Comparison of ENCODE assay signal across 17 cellular contexts in the genomic region with DNA sequence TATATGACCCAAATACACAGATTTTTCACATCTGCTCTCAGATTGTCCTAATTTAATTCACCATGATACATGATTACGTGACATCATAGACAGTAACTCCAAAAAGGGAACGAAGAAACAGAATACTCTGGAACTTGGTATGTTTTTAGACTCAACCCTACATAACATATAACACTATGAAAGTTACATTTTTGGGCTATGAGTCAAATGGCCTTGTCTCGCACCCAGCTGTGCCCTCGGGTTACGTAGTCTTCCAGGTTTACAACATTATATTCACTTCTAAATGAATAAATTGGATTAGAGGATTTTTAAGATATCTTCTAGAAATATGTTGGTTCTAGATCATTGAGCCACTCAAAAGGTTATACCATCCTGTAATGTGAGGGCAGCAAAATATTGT.
"Had no signal": no experiment of that assay in that cellular context is flagged by ENCODE, and none has a peak within 500 bp of the region (broad histone marks: within the 10 kb centered on the region; RNA-seq: fewer than 3 reads in every experiment).

No MANE protein-coding gene starts in this region.

- H3K36me3 Mint-ChIP-seq: memory B cell, naive B cell, type B pancreatic cell had no signal

- ATAC-seq: esophagus mucosa, gastroesophageal sphincter, lower lobe of right lung, right cardiac atrium had no signal

- H3K4me1 Mint-ChIP-seq: memory B cell, nephron had no signal

- H3K27ac Mint-ChIP-seq: memory B cell, naive B cell, nephron, type B pancreatic cell had no signal

- H3K4me1 ChIP-seq: gastroesophageal sphincter, left ventricle myocardium inferior, lower lobe of right lung had no signal

- FAIRE-seq: endometrium, keratinocyte, small intestine, urothelium cell line had no signal

- H3K36me3 ChIP-seq: gastroesophageal sphincter, left ventricle myocardium inferior, lower lobe of right lung had no signal

- H3K27ac ChIP-seq: gastroesophageal sphincter, left ventricle myocardium inferior, lower lobe of right lung had no signal

- H3K4me3 ChIP-seq: gastroesophageal sphincter, left ventricle myocardium inferior, lower lobe of right lung had no signal

- DNase-seq: effector memory CD4-positive, alpha-beta T cell; glutamatergic neuron; left ventricle myocardium inferior; lower lobe of right lung; naive B cell; right cardiac atrium; small intestine; stimulated activated CD4-positive, alpha-beta T cell treated with anti-CD3 and anti-CD28 coated beads, Interleukin-2, amount 100 ng/mL, for 48 hours; stimulated activated naive CD4-positive, alpha-beta T cell treated with Interleukin-2 at 50 U/mL for 16 hours had no signal

- H3K4me3 Mint-ChIP-seq: memory B cell, nephron, type B pancreatic cell had no signal

- H3K27me3 ChIP-seq: gastroesophageal sphincter had no signal

- H3K9me3 ChIP-seq: gastroesophageal sphincter, left ventricle myocardium inferior, lower lobe of right lung had no signal

- H3K27me3 Mint-ChIP-seq: memory B cell, naive B cell, type B pancreatic cell had no signal

- H3K9me3 Mint-ChIP-seq: nephron, type B pancreatic cell had no signal
